10 cellular contexts compared by ENCODE assay signal in the genomic region with DNA sequence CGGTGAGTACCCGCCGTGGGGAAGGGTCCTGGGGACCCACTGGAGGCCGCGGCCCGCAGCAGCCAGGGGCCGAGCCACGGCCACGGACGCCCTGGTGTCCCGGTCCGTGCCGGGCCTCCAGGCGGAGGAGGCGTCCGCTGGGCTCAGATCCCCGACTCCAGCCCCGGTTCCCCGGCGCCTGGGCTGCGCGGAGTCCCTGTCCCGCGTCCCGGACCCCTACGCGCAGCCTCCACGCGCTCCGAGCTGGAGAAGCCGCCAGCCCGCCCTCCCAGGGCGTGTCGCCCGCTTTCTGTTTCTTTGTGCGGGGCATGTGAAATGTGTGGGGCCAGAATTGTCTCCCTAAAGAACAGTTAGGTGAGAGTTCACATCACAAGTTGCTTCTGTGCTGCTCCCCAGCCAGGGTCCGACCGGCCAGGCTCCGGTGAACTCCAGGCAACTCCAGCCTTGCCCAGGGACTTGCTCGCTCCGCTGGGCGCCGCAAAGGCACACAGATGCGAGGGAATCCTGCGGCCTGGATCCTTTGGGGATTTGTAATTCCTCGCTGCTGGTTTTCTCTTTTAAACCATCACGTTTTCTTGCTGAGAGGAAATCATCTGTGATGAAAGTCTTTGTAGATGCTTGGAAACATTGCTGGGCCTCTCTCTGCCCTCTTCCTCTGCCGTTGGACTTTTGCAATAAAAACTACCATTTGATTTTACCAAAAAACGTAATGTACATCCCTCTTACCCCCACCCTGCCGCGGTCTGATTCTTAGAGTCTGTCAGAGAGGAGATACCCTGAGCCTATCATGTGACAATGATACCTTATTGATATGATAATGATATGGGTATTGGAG. TPM values are rescaled to one million over a fixed set of nuclear protein-coding genes. Genes with fewer than 3 reads are reported as not detected.
A peak's percentile ranks its signal among the peaks of the same experiment; 100 is the strongest.
DNase-seq lines count a peak whose midpoint lies in the region; ATAC-seq and TF ChIP-seq lines count a peak whose summit lies in the region.
"Had no signal": no experiment of that assay in that cellular context is flagged by ENCODE, and none has a peak within 500 bp of the region (broad histone marks: within the 10 kb centered on the region; RNA-seq: fewer than 3 reads in every experiment).

No MANE protein-coding gene starts in this region.

- H3K27me3 ChIP-seq in lung (ENCODE audit: control insufficient read depth, insufficient read depth), result no peaks in the 10 kb centered on the region
- peaks cover 0 to 13% (median 7%) of the 10 kb centered on the region in 3 donors for H3K27me3 ChIP-seq in stomach

- ATAC-seq in HG03108 (IDR thresholded peaks at IDR 0.05; ENCODE audit: unreplicated experiment) (peak; percentile 18), lung (ENCODE audit: insufficient read depth, low FRiP score) (no peak)

- TF ChIP-seq POLR2A in stomach (IDR thresholded peaks at IDR 0.05), result no peak

- 4 to 7% methylated on average over 51 of the region's 51 CpGs for WGBS in lung, 2 donors
- 5 to 11% (median 8%) methylated on average over 15 to 51 of the region's 51 CpGs for WGBS in stomach, 5 donors

- H3K36me3 ChIP-seq in lung (ENCODE audit: control insufficient read depth in 2 of 2, insufficient read depth in 2 of 2, low read length in 2 of 2), result peaks cover 0 to 1% of the 10 kb centered on the region in 2 donors
- peaks cover 0 to 4% (median 0%) of the 10 kb centered on the region in 4 donors for H3K36me3 ChIP-seq in stomach

- DNase-seq in DMS 273 (lab: John Stamatoyannopoulos, UW; ENCODE audit: unreplicated experiment) (peak; percentile 64), DMS 273 treated with DMSO at 0.1 percent for 48 hours (lab: John Stamatoyannopoulos, UW) (no peak), dermis blood vessel endothelial cell (peak; percentile 51), lung (ENCODE audit: low spot score) (no peak), stomach (no peak), NCI-H2029 (lab: John Stamatoyannopoulos, UW) (no peak)
- peak in 3 of 4 experiments; percentile 10 to 25 (median 19) for DNase-seq in activated CD4-positive, CD25-positive, alpha-beta regulatory T cell (lab: John Stamatoyannopoulos, UW)

- TF ChIP-seq EP300 in stomach (IDR thresholded peaks at IDR 0.05), result no peak

- H3K27ac ChIP-seq in lung (ENCODE audit: low read depth in 1 of 2, low read length in 1 of 2) (peak overlapping the region; percentile 93 to 100), stomach (peak overlapping the region; percentile 84 to 96 (median 95))
- H3K27ac ChIP-seq: 22Rv1, epithelial cell of prostate had no signal

- H3K4me1 ChIP-seq in lung (ENCODE audit: control insufficient read depth in 2 of 2, insufficient read depth in 2 of 2, low read length in 2 of 2) (peaks cover 10 to 26% of the 10 kb centered on the region in 2 donors), stomach (peaks cover 20 to 66% (median 47%) of the 10 kb centered on the region in 4 donors)

- H3K9me3 ChIP-seq in lung (ENCODE audit: control insufficient read depth in 2 of 2, insufficient read depth in 1 of 2, low read length in 1 of 2), result no peaks in the 10 kb centered on the region
- no peaks in the 10 kb centered on the region for H3K9me3 ChIP-seq in stomach

- intact Hi-C loops in stomach (cut with DNase I; ENCODE audit: low total_unique reads), result no loop called here

- H3K4me3 ChIP-seq in lung (peak overlapping the region; percentile 73), stomach (peak overlapping the region; percentile 60 to 72 (median 61))

- TF ChIP-seq CTCF in lung (IDR thresholded peaks at IDR 0.05; ENCODE audit: control extremely low read depth, extremely low read depth), result no peak
- TF ChIP-seq CTCF in stomach (IDR thresholded peaks at IDR 0.05), result no peak

RNA-seq across cellular contexts. Expression of a gene that starts 0.6 kb away (rescaled TPM):
- total RNA-seq in dermis blood vessel endothelial cell (227 and 297 TPM in 2 replicates), lung (10 to 100 TPM; 61.4 to 93.6 TPM), stomach (100 to 1,000 TPM in 1 of 5 donors, 10 to 100 TPM in 4; 31.3 to 119 (median 43.6) TPM)
- polyA plus RNA-seq in lung (100 to 1,000 TPM; 132 to 170 TPM), stomach (10 to 100 TPM; 46.2 to 78.4 (median 63.4) TPM)

Comparison
In these comparisons a context has a peak if more than half of its experiments do, and no peak if none do; other contexts are left out.
1. DNase-seq: peak in DMS 273 (single experiment), activated CD4-positive, CD25-positive, alpha-beta regulatory T cell (3 of 4) and dermis blood vessel endothelial cell (single experiment); none in DMS 273 treated with DMSO at 0.1 percent for 48 hours (single experiment), lung (single experiment), stomach (single experiment) and NCI-H2029 (single experiment).